In the genomic region with DNA sequence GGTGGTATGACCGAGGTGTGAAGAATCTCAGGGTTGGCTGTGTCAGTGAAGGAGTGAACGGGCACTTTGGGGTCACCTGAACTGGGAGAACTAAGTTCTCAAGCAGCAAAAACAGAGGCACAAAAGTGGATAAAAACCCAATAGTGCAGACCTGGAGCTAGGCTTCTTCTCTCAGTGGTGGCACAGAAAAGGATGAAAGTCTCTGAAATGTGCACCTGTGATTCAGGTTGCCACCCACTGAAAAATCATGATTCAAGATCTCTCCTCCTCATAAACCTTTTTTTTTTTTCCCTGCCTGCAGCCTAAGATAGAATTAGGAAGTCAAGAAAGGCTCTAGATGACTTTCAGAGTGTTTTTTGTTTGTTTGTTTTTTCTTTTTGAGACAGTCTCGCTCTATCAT, we compare ENCODE assay signal across 16 cellular contexts.
DNase-seq lines count a peak whose midpoint lies in the region; ATAC-seq and TF ChIP-seq lines count a peak whose summit lies in the region.
"Had no signal": no experiment of that assay in that cellular context is flagged by ENCODE, and none has a peak within 500 bp of the region (broad histone marks: within the 10 kb centered on the region; RNA-seq: fewer than 3 reads in every experiment).

No MANE protein-coding gene starts in this region.

- no peaks in the 10 kb centered on the region for H4K20me1 ChIP-seq in GM23248 (ENCODE audit: insufficient read depth)

- no peaks in the 10 kb centered on the region for H3K36me3 Mint-ChIP-seq in CD14-positive monocyte
- no peaks in the 10 kb centered on the region for H3K36me3 Mint-ChIP-seq in activated T-cell treated with anti-CD3 and anti-CD28 coated beads, Interleukin-2, amount 50 U/mL, for 4 hours (ENCODE audit: insufficient read depth)
- H3K36me3 Mint-ChIP-seq: CD4-positive, CD25-positive, alpha-beta regulatory T cell; CD8-positive, alpha-beta T cell had no signal

- DNase-seq in CD14-positive monocyte (ENCODE audit: low spot score) = no peak
- no peak for DNase-seq in GM23248
- peak; percentile 21 for DNase-seq in putamen (ENCODE audit: low spot score)
- no peak for DNase-seq in activated T-cell treated with anti-CD3 and anti-CD28 coated beads, Interleukin-2, amount 50 U/mL, for 4 hours
- DNase-seq in NCI-H774 (lab: John Stamatoyannopoulos, UW) = no peak
- DNase-seq: C1 segment of cervical spinal cord; Caco-2; CD4-positive, CD25-positive, alpha-beta regulatory T cell; CD8-positive, alpha-beta T cell; DMS153; DMS79; GOT3; HFFc6 had no signal

- H3K9me3 Mint-ChIP-seq in CD14-positive monocyte = peaks cover 0 to 1% (median 0%) of the 10 kb centered on the region in 7 donors
- peaks cover 3% of the 10 kb centered on the region for H3K9me3 Mint-ChIP-seq in activated T-cell treated with anti-CD3 and anti-CD28 coated beads, Interleukin-2, amount 50 U/mL, for 4 hours
- H3K9me3 Mint-ChIP-seq: CD4-positive, CD25-positive, alpha-beta regulatory T cell; CD8-positive, alpha-beta T cell; HFFc6 had no signal

- no peaks in the 10 kb centered on the region for H3K27me3 ChIP-seq in GM23248 (replicated peaks; ENCODE audit: insufficient read depth)

- 77% methylated on average over 3 of the region's 3 CpGs for WGBS in GM23248 (ENCODE audit: low coverage in 1 of 2, low lambda C conversion rate in 2 of 2, missing lambda C conversion rate in 2 of 2), 2 experiments

- H3K9me2 ChIP-seq in GM23248 (ENCODE audit: insufficient read depth) = no peaks in the 10 kb centered on the region

- H3K9me3 ChIP-seq in GM23248 (ENCODE audit: low read depth) = no peaks in the 10 kb centered on the region
- H3K9me3 ChIP-seq: Caco-2, HAP-1 had no signal

- peak overlapping the region in 1 of 2 donors; percentile 40 for H3K4me3 Mint-ChIP-seq in CD14-positive monocyte
- no peak overlapping the region for H3K4me3 Mint-ChIP-seq in activated T-cell treated with anti-CD3 and anti-CD28 coated beads, Interleukin-2, amount 50 U/mL, for 4 hours
- H3K4me3 Mint-ChIP-seq: CD4-positive, CD25-positive, alpha-beta regulatory T cell; CD8-positive, alpha-beta T cell had no signal

- peak overlapping the region in 6 of 7 donors; percentile 33 to 84 (median 72) for H3K27ac Mint-ChIP-seq in CD14-positive monocyte
- H3K27ac Mint-ChIP-seq: CD4-positive, CD25-positive, alpha-beta regulatory T cell; CD8-positive, alpha-beta T cell had no signal

- no peak overlapping the region for H3K4me3 ChIP-seq in GM23248
- H3K4me3 ChIP-seq: GM12878, HAP-1 had no signal

- no peak overlapping the region for H2AFZ ChIP-seq in GM23248

- no peaks in the 10 kb centered on the region for H3K36me3 ChIP-seq in GM23248 (ENCODE audit: low read depth)
- H3K36me3 ChIP-seq: HAP-1 had no signal

- no peak overlapping the region for H3K9ac ChIP-seq in GM23248

- peaks cover 5 to 10% (median 5%) of the 10 kb centered on the region in 3 donors for H3K27me3 Mint-ChIP-seq in CD14-positive monocyte (ENCODE audit: low read depth in 3 of 3)
- H3K27me3 Mint-ChIP-seq in activated T-cell treated with anti-CD3 and anti-CD28 coated beads, Interleukin-2, amount 50 U/mL, for 4 hours (ENCODE audit: low read depth) = peaks cover 7% of the 10 kb centered on the region

- intact Hi-C loops in CD14-positive monocyte (cut with micrococcal nuclease) = no loop called here

- no peak for ATAC-seq in GM18502 (IDR thresholded peaks at IDR 0.05; ENCODE audit: poor library complexity, unreplicated experiment)
- ATAC-seq in activated T-cell treated with anti-CD3 and anti-CD28 coated beads, Interleukin-2, amount 50 U/mL, for 4 hours = no peak
- ATAC-seq: CD8-positive, alpha-beta T cell; GM12878 had no signal

- peaks cover 22% of the 10 kb centered on the region for H3K4me1 ChIP-seq in GM23248 (ENCODE audit: insufficient read depth)
- H3K4me1 ChIP-seq: HAP-1 had no signal

- H3K4me1 Mint-ChIP-seq in CD14-positive monocyte = peaks cover 35% of the 10 kb centered on the region
- no peaks in the 10 kb centered on the region for H3K4me1 Mint-ChIP-seq in activated T-cell treated with anti-CD3 and anti-CD28 coated beads, Interleukin-2, amount 50 U/mL, for 4 hours (ENCODE audit: low read depth)
- H3K4me1 Mint-ChIP-seq: CD4-positive, CD25-positive, alpha-beta regulatory T cell had no signal

- H3F3A ChIP-seq in GM23248 (ENCODE audit: insufficient read depth) = peaks cover 23% of the 10 kb centered on the region

- H3K79me2 ChIP-seq in GM23248 (ENCODE audit: insufficient read depth) = no peaks in the 10 kb centered on the region

- no peak for TF ChIP-seq CTCF in CD14-positive monocyte (IDR thresholded peaks at IDR 0.05)

- H3K27ac ChIP-seq in GM23248 = no peak overlapping the region

- H3K4me2 ChIP-seq in GM23248 (ENCODE audit: unreplicated experiment) = peak overlapping the region; percentile 45

- in situ Hi-C loops in GM23248 (cut with MboI) = no loop called here
